11 cellular contexts compared by ENCODE assay signal in genomic region chr4:79650794-79651431, GRCh38.
A peak's percentile ranks its signal among the peaks of the same experiment; 100 is the strongest.
DNase-seq lines count a peak whose midpoint lies in the region; ATAC-seq, FAIRE-seq and TF ChIP-seq lines count a peak whose summit lies in the region.
"Had no signal": no experiment of that assay in that cellular context is flagged by ENCODE, and none has a peak within 500 bp of the region (broad histone marks: within the 10 kb centered on the region; RNA-seq: fewer than 3 reads in every experiment).

No MANE protein-coding gene starts in this region.

- intact Hi-C loops in Calu3 (cut with micrococcal nuclease; ENCODE audit: unreplicated experiment), result no loop called here
- intact Hi-C loops in endothelial cell of umbilical vein (cut with micrococcal nuclease), result loop anchor here (2.0 to 5.0 kb wide), 4 partner anchors 422 to 1789 kb away; partner anchors contain the start of genes ANTXR2 and MRPL1

- no peaks in the 10 kb centered on the region for H3K9me3 ChIP-seq in endothelial cell of umbilical vein (replicated peaks; ENCODE audit: control insufficient read depth, insufficient read depth, low read length)
- H3K9me3 ChIP-seq: adrenal gland had no signal

- BruUV-seq in Calu3 (replicated peaks; lab: Mats Ljungman, UMichigan), result no TSS peak
- BruUV-seq in endothelial cell of umbilical vein (replicated peaks; lab: Mats Ljungman, UMichigan), result TSS peak; percentile 83

- peak overlapping the region; percentile 75 for H3K27ac Mint-ChIP-seq in Calu3 (ENCODE audit: unreplicated experiment)

- H3K4me3 ChIP-seq in endothelial cell of umbilical vein (replicated peaks in 1 of 3; ENCODE audit: insufficient read depth in 1 of 3, low read depth in 1 of 3, low read length in 3 of 3), result peak overlapping the region in 1 of 3 experiments; percentile 3
- H3K4me3 ChIP-seq: adrenal gland had no signal

- CTCF ChIA-PET in Calu3 (lab: Charles Lee), result no interaction called here
- CTCF ChIA-PET in endothelial cell of umbilical vein (lab: Charles Lee), result interaction anchor here (1.0 to 1.3 kb wide), 2 partner anchors 9 to 565 kb away, joined by 5 read pairs; no protein-coding TSS in a partner anchor

- H3K27me3 ChIP-seq in endothelial cell of umbilical vein (ENCODE audit: control insufficient read depth in 2 of 2, insufficient read depth in 2 of 2, low read length in 2 of 2), result no peaks in the 10 kb centered on the region
- H3K27me3 ChIP-seq: adrenal gland had no signal

- peak overlapping the region; percentile 64 for H3K4me2 ChIP-seq in endothelial cell of umbilical vein (ENCODE audit: insufficient read depth, low read length)

- H4K20me1 ChIP-seq in endothelial cell of umbilical vein (replicated peaks; ENCODE audit: control insufficient read depth, extremely low read depth, insufficient read depth, low read length), result no peaks in the 10 kb centered on the region

- peak overlapping the region; percentile 57 for H3K9ac ChIP-seq in endothelial cell of umbilical vein (replicated peaks; ENCODE audit: extremely low read depth, insufficient read depth, low read length)

- H3K27me3 Mint-ChIP-seq in Calu3 (ENCODE audit: unreplicated experiment), result no peaks in the 10 kb centered on the region

- peaks cover 32% of the 10 kb centered on the region for H3K4me1 Mint-ChIP-seq in Calu3 (ENCODE audit: low read depth, unreplicated experiment)

- no peak for TF ChIP-seq POLR2A in endothelial cell of umbilical vein (IDR thresholded peaks at IDR 0.05; ENCODE audit: low read depth, low read length)

- DNase-seq in Calu3 (peak; percentile 1), NCI-H146 treated with DMSO at 0.1 percent for 48 hours (lab: John Stamatoyannopoulos, UW; ENCODE audit: unreplicated experiment) (peak; percentile 28), endothelial cell of umbilical vein (ENCODE audit: low read depth, low spot score) (peak; percentile 96), myocyte (ENCODE audit: low read depth) (peak; percentile 29), hippocampal formation (lab: John Stamatoyannopoulos, UW) (no peak)
- no peak for DNase-seq in central memory CD4-positive, alpha-beta T cell
- DNase-seq in stimulated activated CD4-positive, alpha-beta T cell treated with anti-CD3 and anti-CD28 coated beads, Interleukin-4, amount 100 ng/mL, for 1 hour, result no peak
- DNase-seq: adrenal gland, NCI-H345, WERI-Rb-1 had no signal

- FAIRE-seq in endothelial cell of umbilical vein (lab: Jason Lieb, UNC), result peak; percentile 94

- H3K9me3 Mint-ChIP-seq in Calu3 (ENCODE audit: low read depth, unreplicated experiment), result no peaks in the 10 kb centered on the region

- no peaks in the 10 kb centered on the region for H3K79me2 ChIP-seq in endothelial cell of umbilical vein (ENCODE audit: control insufficient read depth, insufficient read depth, low read length)

- H3K36me3 Mint-ChIP-seq in Calu3 (ENCODE audit: insufficient read depth, unreplicated experiment), result no peaks in the 10 kb centered on the region

- TF ChIP-seq CTCF in Calu3 (IDR thresholded peaks at IDR 0.05; ENCODE audit: unreplicated experiment) (no peak), endothelial cell of umbilical vein (IDR thresholded peaks at IDR 0.05; ENCODE audit: extremely low read depth in 1 of 2, insufficient read depth in 1 of 2, low read depth in 1 of 2, low read length in 2 of 2) (no peak)

- peak overlapping the region; percentile 22 for H2AFZ ChIP-seq in endothelial cell of umbilical vein (ENCODE audit: low read depth, low read length)

- no peaks in the 10 kb centered on the region for H3K9me1 ChIP-seq in endothelial cell of umbilical vein (replicated peaks; ENCODE audit: control insufficient read depth, extremely low read depth, insufficient read depth, low read length)

- dilution Hi-C loops in endothelial cell of umbilical vein (cut with MboI; ENCODE audit: extremely low pct_ligation_motif_present, low sequenced_read_pairs), result no loop called here

- peak overlapping the region; percentile 87 for H3K27ac ChIP-seq in endothelial cell of umbilical vein (ENCODE audit: insufficient read depth, low read depth, low read length)
- H3K27ac ChIP-seq: adrenal gland, WERI-Rb-1 had no signal

- H3K4me1 ChIP-seq in endothelial cell of umbilical vein (ENCODE audit: control insufficient read depth, extremely low read depth, insufficient read depth, low read length), result peaks cover 29% of the 10 kb centered on the region
- H3K4me1 ChIP-seq: adrenal gland had no signal

- POLR2A ChIA-PET in endothelial cell of umbilical vein (lab: Charles Lee), result no interaction called here

- peak overlapping the region; percentile 17 for H3K4me3 Mint-ChIP-seq in Calu3 (ENCODE audit: low read depth, unreplicated experiment)

- no peaks in the 10 kb centered on the region for H3K36me3 ChIP-seq in endothelial cell of umbilical vein (ENCODE audit: control insufficient read depth in 2 of 2, extremely low read depth in 1 of 2, insufficient read depth in 2 of 2, low read length in 2 of 2)
- H3K36me3 ChIP-seq: adrenal gland, WERI-Rb-1 had no signal

- no peak; the same call in 2 of the 3 replicates for ATAC-seq in SK-N-SH treated with all-trans-retinoic acid at 6 μM for 48 hours

TF ChIP-seq in endothelial cell of umbilical vein, 7 proteins besides CTCF, POLR2A, EP300 and RAD21:
- TF ChIP-seq POLR2AphosphoS5 (IDR thresholded peaks at IDR 0.05; ENCODE audit: insufficient read depth, low read depth, low read length) (peak; percentile 18), GATA2 (IDR thresholded peaks at IDR 0.05; ENCODE audit: insufficient read depth, insufficient read length, low read depth, low read length) (no peak), JUN (IDR thresholded peaks at IDR 0.05; ENCODE audit: borderline replicate concordance, insufficient read depth, insufficient read length, low read depth) (peak; percentile 86), MYC (IDR thresholded peaks at IDR 0.05; ENCODE audit: low read depth, low read length) (peak; percentile 7), EZH2 (IDR thresholded peaks at IDR 0.05; ENCODE audit: borderline replicate concordance, low read depth, low read length, severe bottlenecking) (no peak), FOS (IDR thresholded peaks at IDR 0.05; ENCODE audit: borderline replicate concordance, insufficient read depth, low read length) (peak; percentile 69)

TF ChIP-seq in SK-N-SH treated with all-trans-retinoic acid at 6 μM for 48 hours, 23 proteins besides CTCF, POLR2A, EP300 and RAD21:
- no peak for TF ChIP-seq RARB (CRISPR knock-in tag; IDR thresholded peaks at IDR 0.05)
- no peak for TF ChIP-seq TOX (CRISPR knock-in tag; IDR thresholded peaks at IDR 0.05; ENCODE audit: borderline replicate concordance)
- TF ChIP-seq CSRNP3 (CRISPR knock-in tag; IDR thresholded peaks at IDR 0.05), result no peak
- TF ChIP-seq GLIS3 (CRISPR knock-in tag; IDR thresholded peaks at IDR 0.05), result no peak
- no peak for TF ChIP-seq ZC3H10 (CRISPR knock-in tag; IDR thresholded peaks at IDR 0.05)
- TF ChIP-seq ZFP3 (CRISPR knock-in tag; IDR thresholded peaks at IDR 0.05), result no peak
- TF ChIP-seq CREB5 (CRISPR knock-in tag; IDR thresholded peaks at IDR 0.05; ENCODE audit: low read depth), result no peak
- TF ChIP-seq CSDC2 (CRISPR knock-in tag; IDR thresholded peaks at IDR 0.05), result no peak
- TF ChIP-seq ISL1 (CRISPR knock-in tag; IDR thresholded peaks at IDR 0.05), result no peak
TF ChIP-seq in SK-N-SH treated with all-trans-retinoic acid at 6 μM for 48 hours: peak in this region for 0.

Comparison
In these comparisons a context has a peak if more than half of its experiments do, and no peak if none do; other contexts are left out.
1. DNase-seq: peak in Calu3 (single experiment), NCI-H146 treated with DMSO at 0.1 percent for 48 hours (single experiment), endothelial cell of umbilical vein (single experiment) and myocyte (single experiment); none in central memory CD4-positive, alpha-beta T cell (single experiment), hippocampal formation (0 of 2) and stimulated activated CD4-positive, alpha-beta T cell treated with anti-CD3 and anti-CD28 coated beads, Interleukin-4, amount 100 ng/mL, for 1 hour (single experiment).